In genomic region chr7:114334992-114335391, GRCh38 we compare ENCODE assay signal across 16 cellular contexts.
DNase-seq lines count a peak whose midpoint lies in the region; ATAC-seq, FAIRE-seq and TF ChIP-seq lines count a peak whose summit lies in the region.
"Had no signal": no experiment of that assay in that cellular context is flagged by ENCODE, and none has a peak within 500 bp of the region (broad histone marks: within the 10 kb centered on the region; RNA-seq: fewer than 3 reads in every experiment).

No MANE protein-coding gene starts in this region.

- no peaks in the 10 kb centered on the region for H3K27me3 ChIP-seq in bronchial epithelial cell (ENCODE audit: control insufficient read depth, insufficient read depth, low read length)

- DNase-seq in DMS153 treated with DMSO at 0.1 percent for 48 hours (lab: John Stamatoyannopoulos, UW; ENCODE audit: unreplicated experiment) (peak; percentile 2), DMS153 (lab: John Stamatoyannopoulos, UW) (no peak), NCI-H510A treated with DMSO at 0.1 percent for 48 hours (lab: John Stamatoyannopoulos, UW) (peak; percentile 17), NCI-H510A (lab: John Stamatoyannopoulos, UW) (no peak), bronchial epithelial cell (ENCODE audit: low read depth) (peak; percentile 19), GM13976 (ENCODE audit: low spot score) (no peak), NCI-H1436 (lab: John Stamatoyannopoulos, UW) (no peak)
- DNase-seq: AML-193, MM.1S, NCI-H1930, NCI-H524 treated with DMSO at 0.1 percent for 48 hours, SHP77 treated with DMSO at 0.1 percent for 48 hours, T-helper 1 cell had no signal

- no peak for ATAC-seq in SK-N-SH treated with all-trans-retinoic acid at 6 μM for 48 hours

- in situ Hi-C loops in GM13976 (cut with MboI; ENCODE audit: low sequenced_read_pairs, unreplicated experiment) = no loop called here

- no peak for FAIRE-seq in bronchial epithelial cell (lab: Jason Lieb, UNC)
- FAIRE-seq: GM12892, H1 had no signal

- TF ChIP-seq CTCF in bronchial epithelial cell (IDR thresholded peaks at IDR 0.05; ENCODE audit: insufficient read depth, low read length, severe bottlenecking) = no peak
- no peak for TF ChIP-seq CTCF in GM13976 (IDR thresholded peaks at IDR 0.05; ENCODE audit: borderline replicate concordance, control extremely low read depth, extremely low read depth, insufficient read depth, missing control alignments)

- H3K4me3 ChIP-seq in bronchial epithelial cell (ENCODE audit: low read depth, low read length) = no peak overlapping the region

- H3K36me3 ChIP-seq in bronchial epithelial cell (ENCODE audit: control insufficient read depth, insufficient read depth, low read length) = no peaks in the 10 kb centered on the region

TF ChIP-seq in SK-N-SH treated with all-trans-retinoic acid at 6 μM for 48 hours, 23 proteins besides CTCF, POLR2A, EP300 and RAD21:
- TF ChIP-seq ZFP30 (CRISPR knock-in tag; IDR thresholded peaks at IDR 0.05) (no peak), POU6F1 (CRISPR knock-in tag; IDR thresholded peaks at IDR 0.05; ENCODE audit: borderline replicate concordance, low read depth) (no peak), GLIS3 (CRISPR knock-in tag; IDR thresholded peaks at IDR 0.05) (no peak), ZNF8 (CRISPR knock-in tag; IDR thresholded peaks at IDR 0.05) (no peak), ZNF70 (CRISPR knock-in tag; IDR thresholded peaks at IDR 0.05) (no peak), ZNF565 (CRISPR knock-in tag; conservative IDR thresholded peaks at IDR 0.05; ENCODE audit: low read depth) (no peak), ZC3H10 (CRISPR knock-in tag; IDR thresholded peaks at IDR 0.05) (no peak), PPARA (CRISPR knock-in tag; IDR thresholded peaks at IDR 0.05; ENCODE audit: borderline replicate concordance) (no peak), BACH2 (CRISPR knock-in tag; IDR thresholded peaks at IDR 0.05; ENCODE audit: borderline replicate concordance) (no peak), PATZ1 (CRISPR knock-in tag; IDR thresholded peaks at IDR 0.05; ENCODE audit: borderline replicate concordance) (no peak), RARB (CRISPR knock-in tag; IDR thresholded peaks at IDR 0.05) (no peak), CSRNP3 (CRISPR knock-in tag; IDR thresholded peaks at IDR 0.05) (no peak), CSDC2 (CRISPR knock-in tag; IDR thresholded peaks at IDR 0.05) (no peak), ISL1 (CRISPR knock-in tag; IDR thresholded peaks at IDR 0.05) (no peak), TSHZ2 (CRISPR knock-in tag; IDR thresholded peaks at IDR 0.05) (no peak)

Comparison
In these comparisons a context has a peak if more than half of its experiments do, and no peak if none do; other contexts are left out.
1. DNase-seq: peak in DMS153 treated with DMSO at 0.1 percent for 48 hours (single experiment), NCI-H510A treated with DMSO at 0.1 percent for 48 hours (single experiment) and bronchial epithelial cell (single experiment); none in DMS153 (single experiment), NCI-H510A (single experiment), GM13976 (single experiment) and NCI-H1436 (single experiment).